ENCODE assay signal across 17 cellular contexts in the genomic region with DNA sequence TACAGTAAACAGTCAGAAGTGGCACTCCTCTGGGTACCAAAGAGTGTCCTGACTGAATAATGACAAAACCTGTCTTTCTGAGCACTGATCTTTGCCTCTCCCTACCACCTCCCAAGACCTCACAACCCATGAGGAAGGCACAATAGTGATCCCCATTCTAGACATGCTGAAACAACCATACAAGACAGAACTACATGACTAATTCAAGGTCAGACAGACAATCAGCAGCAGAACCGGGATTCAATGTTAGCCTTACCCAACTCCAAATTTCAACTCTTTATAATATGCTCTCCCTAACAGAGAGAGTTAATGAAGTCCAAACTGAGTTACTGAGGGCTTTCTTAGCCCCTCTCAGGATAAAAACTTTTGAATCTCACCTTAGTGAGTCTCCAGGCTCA.
DNase-seq lines count a peak whose midpoint lies in the region; ATAC-seq and TF ChIP-seq lines count a peak whose summit lies in the region.
"Had no signal": no experiment of that assay in that cellular context is flagged by ENCODE, and none has a peak within 500 bp of the region (broad histone marks: within the 10 kb centered on the region; RNA-seq: fewer than 3 reads in every experiment).

No MANE protein-coding gene starts in this region.

- TF ChIP-seq POLR2A in adrenal gland (IDR thresholded peaks at IDR 0.05) = no peak

- H3K4me3 ChIP-seq in GM23338 (no peak overlapping the region), adrenal gland (no peak overlapping the region), mesenchymal stem cell (ENCODE audit: insufficient read depth in 1 of 2, low read depth in 1 of 2, low read length in 2 of 2) (no peak overlapping the region), HAP-1 (no peak overlapping the region)
- H3K4me3 ChIP-seq: upper lobe of left lung had no signal

- no peak overlapping the region for H3K4ac ChIP-seq in mesenchymal stem cell (ENCODE audit: low read depth in 1 of 2, low read length in 2 of 2)

- H3K4me1 Mint-ChIP-seq in CD4-positive, alpha-beta T cell (ENCODE audit: low read depth) = peaks cover 6% of the 10 kb centered on the region
- H3K4me1 Mint-ChIP-seq in GM23338 = peaks cover 52% of the 10 kb centered on the region

- H4K91ac ChIP-seq in mesenchymal stem cell (ENCODE audit: low read length) = no peak overlapping the region

- no peak overlapping the region for H2BK120ac ChIP-seq in mesenchymal stem cell (ENCODE audit: low read depth, low read length)

- H3F3A ChIP-seq in GM23338 (replicated peaks; ENCODE audit: low read depth) = no peaks in the 10 kb centered on the region

- H3K27me3 Mint-ChIP-seq in CD4-positive, alpha-beta T cell = no peaks in the 10 kb centered on the region
- peaks cover 12% of the 10 kb centered on the region for H3K27me3 Mint-ChIP-seq in GM23338 (ENCODE audit: insufficient read depth, low read depth, poor library complexity)
- H3K27me3 Mint-ChIP-seq: brain had no signal

- no peak overlapping the region for H3K18ac ChIP-seq in mesenchymal stem cell (ENCODE audit: low read depth in 1 of 2, low read length in 2 of 2)

- no peak overlapping the region for H3K23ac ChIP-seq in mesenchymal stem cell (ENCODE audit: low read length in 2 of 2)

- DNase-seq in CD4-positive, alpha-beta T cell = no peak
- no peak for DNase-seq in GM23338 (ENCODE audit: low spot score)
- DNase-seq in adrenal gland = peak in 1 of 7 donors; percentile 24
- no peak for DNase-seq in mesenchymal stem cell
- DNase-seq in HAP-1 (ENCODE audit: low spot score in 2 of 2) = no peak
- DNase-seq: activated CD4-positive, alpha-beta T cell treated with anti-CD3 and anti-CD28 coated beads, Interleukin-2, amount 50 U/mL, for 4 hours; activated effector memory CD4-positive, alpha-beta T cell treated with anti-CD3 and anti-CD28 coated beads, Interleukin-2, amount 50 U/mL, for 16 hours; DMS153; NCI-H1092 treated with DMSO at 0.1 percent for 48 hours; nucleus accumbens; SHP77 treated with DMSO at 0.1 percent for 48 hours; upper lobe of left lung had no signal

- H3K9me3 ChIP-seq in CD4-positive, alpha-beta T cell (ENCODE audit: control insufficient read depth, low read length) = no peaks in the 10 kb centered on the region
- H3K9me3 ChIP-seq in adrenal gland (replicated peaks in 1 of 3) = no peaks in the 10 kb centered on the region
- no peaks in the 10 kb centered on the region for H3K9me3 ChIP-seq in mesenchymal stem cell (ENCODE audit: control insufficient read depth, low read length)
- no peaks in the 10 kb centered on the region for H3K9me3 ChIP-seq in HAP-1
- H3K9me3 ChIP-seq: upper lobe of left lung had no signal

- no peak overlapping the region for H2AFZ ChIP-seq in GM23338
- no peak overlapping the region for H2AFZ ChIP-seq in mesenchymal stem cell (ENCODE audit: low read depth, low read length)

- peaks cover 94% of the 10 kb centered on the region for H3K36me3 Mint-ChIP-seq in CD4-positive, alpha-beta T cell (ENCODE audit: low read depth)
- H3K36me3 Mint-ChIP-seq in GM23338 (ENCODE audit: low read depth) = peaks cover 39% of the 10 kb centered on the region

- H3K4me2 ChIP-seq in GM23338 (no peak overlapping the region), mesenchymal stem cell (ENCODE audit: low read length, poor library complexity, severe bottlenecking) (no peak overlapping the region)

- H3K27ac Mint-ChIP-seq in CD4-positive, alpha-beta T cell = peak overlapping the region; percentile 22
- H3K27ac Mint-ChIP-seq in GM23338 = peak overlapping the region; percentile 48

- no peaks in the 10 kb centered on the region for H3K9me3 Mint-ChIP-seq in CD4-positive, alpha-beta T cell
- no peaks in the 10 kb centered on the region for H3K9me3 Mint-ChIP-seq in GM23338
- H3K9me3 Mint-ChIP-seq: brain had no signal

- H3K36me3 ChIP-seq in GM23338 (ENCODE audit: insufficient read depth) (peaks cover 14% of the 10 kb centered on the region), adrenal gland (replicated peaks in 1 of 2) (peaks cover 0 to 44% of the 10 kb centered on the region in 2 donors), mesenchymal stem cell (ENCODE audit: control insufficient read depth in 1 of 2, insufficient read depth in 2 of 2, low read depth in 1 of 2, low read length in 2 of 2) (peaks cover 28 to 71% of the 10 kb centered on the region in 2 experiments), HAP-1 (replicated peaks) (no peaks in the 10 kb centered on the region; the same call in 1 of the 2 replicates)

- CTCF ChIA-PET in CD4-positive, alpha-beta T cell (lab: Charles Lee) = no interaction called here

- no peak for ATAC-seq in CD4-positive, alpha-beta T cell (ENCODE audit: poor library complexity)
- ATAC-seq in GM23338 (no peak), GM21390 (IDR thresholded peaks at IDR 0.05; ENCODE audit: unreplicated experiment) (no peak), HG02623 (IDR thresholded peaks at IDR 0.05; ENCODE audit: unreplicated experiment) (no peak), HG02981 (IDR thresholded peaks at IDR 0.05; ENCODE audit: unreplicated experiment) (no peak)
- ATAC-seq: foreskin keratinocyte had no signal

- no peaks in the 10 kb centered on the region for H3K9me2 ChIP-seq in GM23338 (ENCODE audit: insufficient read depth)

- no peak overlapping the region for H2AK5ac ChIP-seq in mesenchymal stem cell (ENCODE audit: low read length, severe bottlenecking)

- no peak overlapping the region for H2BK15ac ChIP-seq in mesenchymal stem cell (ENCODE audit: low read depth, poor library complexity, severe bottlenecking)

- H2BK12ac ChIP-seq in mesenchymal stem cell (ENCODE audit: low read length in 2 of 2) = no peak overlapping the region

- no peak for TF ChIP-seq CTCF in CD4-positive, alpha-beta T cell (IDR thresholded peaks at IDR 0.05)
- TF ChIP-seq CTCF in GM23338 (conservative IDR thresholded peaks at IDR 0.05; ENCODE audit: low read depth in 2 of 2) = no peak
- no peak for TF ChIP-seq CTCF in adrenal gland (IDR thresholded peaks at IDR 0.05)

- peak overlapping the region; percentile 13 for H3K9ac ChIP-seq in mesenchymal stem cell (ENCODE audit: low read length)

- no peaks in the 10 kb centered on the region for H3K79me2 ChIP-seq in GM23338 (replicated peaks; ENCODE audit: insufficient read depth)

- in situ Hi-C loops in HAP-1 (cut with MboI; ENCODE audit: low sequenced_read_pairs) = no loop called here

- H2BK5ac ChIP-seq in mesenchymal stem cell (ENCODE audit: low read depth, low read length, poor library complexity, severe bottlenecking) = no peak overlapping the region

- H3K4me1 ChIP-seq in GM23338 (ENCODE audit: insufficient read depth) = peaks cover 27% of the 10 kb centered on the region
- H3K4me1 ChIP-seq in adrenal gland (replicated peaks in 1 of 2) = peaks cover 26 to 67% of the 10 kb centered on the region in 2 donors
- H3K4me1 ChIP-seq in mesenchymal stem cell (ENCODE audit: control insufficient read depth, insufficient read depth, low read depth, low read length) = peaks cover 9% of the 10 kb centered on the region
- no peaks in the 10 kb centered on the region for H3K4me1 ChIP-seq in HAP-1

- peaks cover 6% of the 10 kb centered on the region for H3K79me1 ChIP-seq in mesenchymal stem cell (replicated peaks; ENCODE audit: low read length, poor library complexity, severe bottlenecking)

- intact Hi-C loops in CD4-positive, alpha-beta T cell (cut with DNase I, micrococcal nuclease) = no loop called here
- intact Hi-C loops in adrenal gland (cut with DNase I) = loop anchor here in 1 of 2 donors (10.0 kb wide), 1 partner anchor 51 kb away; no protein-coding TSS in a partner anchor

- no peaks in the 10 kb centered on the region for H3K27me3 ChIP-seq in CD4-positive, alpha-beta T cell (ENCODE audit: control insufficient read depth, insufficient read depth, low read length)
- no peaks in the 10 kb centered on the region for H3K27me3 ChIP-seq in GM23338 (ENCODE audit: insufficient read depth)
- H3K27me3 ChIP-seq in adrenal gland = no peaks in the 10 kb centered on the region
- no peaks in the 10 kb centered on the region for H3K27me3 ChIP-seq in mesenchymal stem cell (ENCODE audit: control insufficient read depth in 1 of 2, insufficient read depth in 1 of 2, low read length in 2 of 2)
- no peaks in the 10 kb centered on the region for H3K27me3 ChIP-seq in HAP-1 (ENCODE audit: low read depth)
- H3K27me3 ChIP-seq: foreskin keratinocyte, upper lobe of left lung had no signal

- 20 to 63% (median 40%) methylated on average over 1 of the region's 1 CpG for WGBS in adrenal gland, 4 donors
- 89% methylated on average over 1 of the region's 1 CpG for WGBS in mesenchymal stem cell

- H3K14ac ChIP-seq in mesenchymal stem cell (ENCODE audit: low read length in 2 of 2) = no peak overlapping the region

- H4K20me1 ChIP-seq in GM23338 (replicated peaks; ENCODE audit: insufficient read depth) = no peaks in the 10 kb centered on the region

- no peak overlapping the region for H3K27ac ChIP-seq in CD4-positive, alpha-beta T cell (ENCODE audit: low read depth, low read length)
- H3K27ac ChIP-seq in GM23338 (ENCODE audit: low read depth) (peak overlapping the region; percentile 77), adrenal gland (peak overlapping the region in 3 of 5 donors; percentile 46 to 93 (median 71)), mesenchymal stem cell (ENCODE audit: low read length, poor library complexity, severe bottlenecking) (no peak overlapping the region)
- H3K27ac ChIP-seq: foreskin keratinocyte, upper lobe of left lung had no signal

- no peak overlapping the region for H3K4me3 Mint-ChIP-seq in CD4-positive, alpha-beta T cell
- no peak overlapping the region for H3K4me3 Mint-ChIP-seq in GM23338
- H3K4me3 Mint-ChIP-seq: brain had no signal

- H4K8ac ChIP-seq in mesenchymal stem cell (ENCODE audit: low read length) = no peak overlapping the region

- POLR2A ChIA-PET in CD4-positive, alpha-beta T cell (lab: Charles Lee) = no interaction called here

TF ChIP-seq in GM23338, 12 proteins besides CTCF, POLR2A, EP300 and RAD21 (continues in another document):
- no peak for TF ChIP-seq ZNF114 (CRISPR knock-in tag; IDR thresholded peaks at IDR 0.05)

Comparison
In these comparisons a context has a peak if more than half of its experiments do, and no peak if none do; other contexts are left out.
1. H3K27ac ChIP-seq: peak in GM23338 (single experiment) and adrenal gland (3 of 5); none in CD4-positive, alpha-beta T cell (single experiment) and mesenchymal stem cell (single experiment).